Comparison of ENCODE assay signal across 18 cellular contexts in the genomic region with DNA sequence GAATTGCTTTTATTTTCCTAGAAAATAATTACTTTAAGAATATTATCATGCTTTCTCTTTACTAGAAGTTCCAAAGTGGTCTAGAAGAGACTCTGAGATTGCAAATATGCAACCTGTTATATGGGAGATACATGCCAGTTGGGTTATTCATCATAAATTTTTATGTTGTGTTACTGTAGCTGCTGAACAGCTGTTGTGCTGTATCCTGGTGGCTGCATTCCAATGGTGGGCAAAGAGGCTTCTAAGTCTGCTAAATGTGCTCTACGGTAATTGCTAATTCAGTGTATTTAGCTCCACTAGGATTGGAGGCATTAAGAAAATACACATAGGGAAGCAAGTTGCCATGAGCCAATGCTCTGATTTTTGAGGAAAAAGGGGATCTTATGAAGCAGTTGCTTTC.
DNase-seq lines count a peak whose midpoint lies in the region; ATAC-seq and TF ChIP-seq lines count a peak whose summit lies in the region.
"Had no signal": no experiment of that assay in that cellular context is flagged by ENCODE, and none has a peak within 500 bp of the region (broad histone marks: within the 10 kb centered on the region; RNA-seq: fewer than 3 reads in every experiment).

No MANE protein-coding gene starts in this region.

- ATAC-seq in SK-N-SH treated with all-trans-retinoic acid at 6 μM for 48 hours, result peak; percentile 63

- DNase-seq in NCI-H82 (lab: John Stamatoyannopoulos, UW) (peak; percentile 10), NCI-H82 treated with DMSO at 0.1 percent for 48 hours (lab: John Stamatoyannopoulos, UW; ENCODE audit: unreplicated experiment) (no peak), fibroblast of peridontal ligament (ENCODE audit: extremely low read depth) (peak; percentile 55), SHP77 (lab: John Stamatoyannopoulos, UW) (no peak), cerebellar nuclear complex (lab: John Stamatoyannopoulos, UW) (no peak), DMS53 treated with DMSO at 0.1 percent for 48 hours (lab: John Stamatoyannopoulos, UW; ENCODE audit: unreplicated experiment) (no peak)
- DNase-seq in activated CD4-positive, alpha-beta T cell treated with anti-CD3 and anti-CD28 coated beads, Interleukin-2, amount 50 U/mL, for 48 hours, result no peak
- DNase-seq: 8988T; CD4-positive, alpha-beta memory T cell; MV-4-11; NCI-H1105 treated with DMSO at 0.1 percent for 48 hours; NCI-H2081 treated with DMSO at 0.1 percent for 48 hours; NCI-H2171 treated with DMSO at 0.1 percent for 48 hours; NCI-H526 treated with DMSO at 0.1 percent for 48 hours; PC-9; RPMI8226; SHP77 treated with DMSO at 0.1 percent for 48 hours had no signal

TF ChIP-seq in SK-N-SH treated with all-trans-retinoic acid at 6 μM for 48 hours, 23 proteins besides CTCF, POLR2A, EP300 and RAD21:
- no peak for TF ChIP-seq ZC3H10 (CRISPR knock-in tag; IDR thresholded peaks at IDR 0.05)
- TF ChIP-seq ISL1 (CRISPR knock-in tag; IDR thresholded peaks at IDR 0.05), result no peak
- TF ChIP-seq TOX (CRISPR knock-in tag; IDR thresholded peaks at IDR 0.05; ENCODE audit: borderline replicate concordance), result no peak
- TF ChIP-seq BACH2 (CRISPR knock-in tag; IDR thresholded peaks at IDR 0.05; ENCODE audit: borderline replicate concordance), result no peak
- TF ChIP-seq, protein P1, sequence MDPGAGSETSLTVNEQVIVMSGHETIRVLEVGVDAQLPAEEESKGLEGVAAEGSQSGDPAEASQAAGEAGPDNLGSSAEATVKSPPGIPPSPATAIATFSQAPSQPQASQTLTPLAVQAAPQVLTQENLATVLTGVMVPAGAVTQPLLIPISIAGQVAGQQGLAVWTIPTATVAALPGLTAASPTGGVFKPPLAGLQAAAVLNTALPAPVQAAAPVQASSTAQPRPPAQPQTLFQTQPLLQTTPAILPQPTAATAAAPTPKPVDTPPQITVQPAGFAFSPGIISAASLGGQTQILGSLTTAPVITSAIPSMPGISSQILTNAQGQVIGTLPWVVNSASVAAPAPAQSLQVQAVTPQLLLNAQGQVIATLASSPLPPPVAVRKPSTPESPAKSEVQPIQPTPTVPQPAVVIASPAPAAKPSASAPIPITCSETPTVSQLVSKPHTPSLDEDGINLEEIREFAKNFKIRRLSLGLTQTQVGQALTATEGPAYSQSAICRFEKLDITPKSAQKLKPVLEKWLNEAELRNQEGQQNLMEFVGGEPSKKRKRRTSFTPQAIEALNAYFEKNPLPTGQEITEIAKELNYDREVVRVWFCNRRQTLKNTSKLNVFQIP (CRISPR knock-in tag; IDR thresholded peaks at IDR 0.05; ENCODE audit: borderline replicate concordance, low read depth), result no peak
- TF ChIP-seq, protein P2, sequence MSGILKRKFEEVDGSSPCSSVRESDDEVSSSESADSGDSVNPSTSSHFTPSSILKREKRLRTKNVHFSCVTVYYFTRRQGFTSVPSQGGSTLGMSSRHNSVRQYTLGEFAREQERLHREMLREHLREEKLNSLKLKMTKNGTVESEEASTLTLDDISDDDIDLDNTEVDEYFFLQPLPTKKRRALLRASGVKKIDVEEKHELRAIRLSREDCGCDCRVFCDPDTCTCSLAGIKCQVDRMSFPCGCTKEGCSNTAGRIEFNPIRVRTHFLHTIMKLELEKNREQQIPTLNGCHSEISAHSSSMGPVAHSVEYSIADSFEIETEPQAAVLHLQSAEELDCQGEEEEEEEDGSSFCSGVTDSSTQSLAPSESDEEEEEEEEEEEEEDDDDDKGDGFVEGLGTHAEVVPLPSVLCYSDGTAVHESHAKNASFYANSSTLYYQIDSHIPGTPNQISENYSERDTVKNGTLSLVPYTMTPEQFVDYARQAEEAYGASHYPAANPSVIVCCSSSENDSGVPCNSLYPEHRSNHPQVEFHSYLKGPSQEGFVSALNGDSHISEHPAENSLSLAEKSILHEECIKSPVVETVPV (CRISPR knock-in tag; IDR thresholded peaks at IDR 0.05), result no peak
- no peak for TF ChIP-seq ZFP30 (CRISPR knock-in tag; IDR thresholded peaks at IDR 0.05)
- TF ChIP-seq ZNF565 (CRISPR knock-in tag; conservative IDR thresholded peaks at IDR 0.05; ENCODE audit: low read depth), result no peak
- TF ChIP-seq CSDC2 (CRISPR knock-in tag; IDR thresholded peaks at IDR 0.05), result no peak

Comparison
In these comparisons a context has a peak if more than half of its experiments do, and no peak if none do; other contexts are left out.
1. DNase-seq: peak in NCI-H82 (single experiment) and fibroblast of peridontal ligament (single experiment); none in NCI-H82 treated with DMSO at 0.1 percent for 48 hours (single experiment), SHP77 (0 of 2), cerebellar nuclear complex (0 of 2), activated CD4-positive, alpha-beta T cell treated with anti-CD3 and anti-CD28 coated beads, Interleukin-2, amount 50 U/mL, for 48 hours (0 of 2) and DMS53 treated with DMSO at 0.1 percent for 48 hours (single experiment).